ENCODE assay signal across 23 cellular contexts in the genomic region with DNA sequence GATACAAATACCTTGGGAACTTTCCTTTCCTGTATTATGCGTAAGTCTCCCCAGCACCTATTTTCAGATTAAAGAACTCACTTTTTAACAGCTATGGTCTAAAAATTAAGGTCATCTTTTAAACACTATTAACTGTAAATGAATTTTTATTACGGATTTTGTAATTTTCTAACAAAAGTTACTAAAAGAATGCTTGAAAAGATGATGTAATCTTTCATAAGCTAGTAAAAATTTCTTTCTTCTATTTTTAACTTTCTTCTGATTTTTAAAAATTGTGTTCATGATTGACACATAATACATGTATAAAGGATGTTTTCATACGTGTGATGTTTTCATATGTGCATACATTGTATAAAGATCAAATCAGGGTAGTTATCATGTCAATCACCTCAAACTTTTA.
DNase-seq lines count a peak whose midpoint lies in the region; ATAC-seq, FAIRE-seq and TF ChIP-seq lines count a peak whose summit lies in the region.
"Had no signal": no experiment of that assay in that cellular context is flagged by ENCODE, and none has a peak within 500 bp of the region (broad histone marks: within the 10 kb centered on the region; RNA-seq: fewer than 3 reads in every experiment).

No MANE protein-coding gene starts in this region.

- DNase-seq in HepG2 (ENCODE audit: low spot score): no peak
- DNase-seq in right lobe of liver: no peak
- no peak for DNase-seq in PC-3
- no peak for DNase-seq in pancreas
- DNase-seq in EL: no peak
- no peak for DNase-seq in colonic mucosa
- DNase-seq in activated CD4-positive, alpha-beta T cell treated with anti-CD3 and anti-CD28 coated beads, Interleukin-2, amount 10 ng/mL, durations not matched to agents 7 days and 5 days: no peak
- DNase-seq: AML-193; Caco-2; Calu3; CD4-positive, alpha-beta T cell; CD8-positive, alpha-beta T cell; DMS79 treated with DMSO at 0.1 percent for 48 hours; GDM1 had no signal

- no peak overlapping the region for H3K4me3 Mint-ChIP-seq in activated CD4-positive, alpha-beta T cell treated with anti-CD3 and anti-CD28 coated beads, Interleukin-2, amount 10 ng/mL, durations not matched to agents 7 days and 5 days
- H3K4me3 Mint-ChIP-seq: B cell; CD4-positive, alpha-beta T cell; CD8-positive, alpha-beta T cell had no signal

- H3K4me1 ChIP-seq in HepG2 (ENCODE audit: insufficient read depth, low read length): no peaks in the 10 kb centered on the region
- no peaks in the 10 kb centered on the region for H3K4me1 ChIP-seq in right lobe of liver
- no peaks in the 10 kb centered on the region for H3K4me1 ChIP-seq in PC-3 (ENCODE audit: insufficient read depth, low read length)
- H3K4me1 ChIP-seq in pancreas: no peaks in the 10 kb centered on the region
- no peaks in the 10 kb centered on the region for H3K4me1 ChIP-seq in colonic mucosa
- H3K4me1 ChIP-seq: A549; BLaER1 treated with 17β-estradiol and CSF1 and Interleukin-3, amounts not matched to agents 10 nM and 100 nM had no signal

- H4K20me1 ChIP-seq in HepG2 (ENCODE audit: insufficient read depth, low read length): no peaks in the 10 kb centered on the region
- H4K20me1 ChIP-seq in PC-3 (ENCODE audit: low read length): no peaks in the 10 kb centered on the region
- H4K20me1 ChIP-seq: BLaER1 treated with 17β-estradiol and CSF1 and Interleukin-3, amounts not matched to agents 10 nM and 100 nM had no signal

- WGBS in HepG2 (ENCODE audit: low lambda C conversion rate): 22% methylated on average over 3 of the region's 3 CpGs
- WGBS in right lobe of liver (ENCODE audit: insufficient coverage, low coverage, low lambda C conversion rate, missing lambda C conversion rate): 66% methylated on average over 3 of the region's 3 CpGs
- 87 to 94% methylated on average over 3 of the region's 3 CpGs for WGBS in pancreas, 2 donors

- no peak for TF ChIP-seq RAD21 in HepG2 (CRISPR knock-in tag; IDR thresholded peaks at IDR 0.05)

- H3K9me3 ChIP-seq in HepG2 (ENCODE audit: low read length) (no peaks in the 10 kb centered on the region), right lobe of liver (no peaks in the 10 kb centered on the region), PC-3 (ENCODE audit: low read length) (no peaks in the 10 kb centered on the region), pancreas (no peaks in the 10 kb centered on the region), colonic mucosa (no peaks in the 10 kb centered on the region)
- H3K9me3 ChIP-seq: A549; BLaER1 treated with 17β-estradiol and CSF1 and Interleukin-3, amounts not matched to agents 10 nM and 100 nM had no signal

- no peaks in the 10 kb centered on the region for H3K27me3 Mint-ChIP-seq in activated CD4-positive, alpha-beta T cell treated with anti-CD3 and anti-CD28 coated beads, Interleukin-2, amount 10 ng/mL, durations not matched to agents 7 days and 5 days
- H3K27me3 Mint-ChIP-seq: B cell; CD4-positive, alpha-beta T cell had no signal

- H3F3A ChIP-seq in PC-3 (ENCODE audit: low read length, unreplicated experiment): no peaks in the 10 kb centered on the region

- no peak overlapping the region for H3K4me2 ChIP-seq in HepG2 (ENCODE audit: low read depth, low read length)
- H3K4me2 ChIP-seq in PC-3 (ENCODE audit: low read length): no peak overlapping the region
- H3K4me2 ChIP-seq: A549; BLaER1 treated with 17β-estradiol and CSF1 and Interleukin-3, amounts not matched to agents 10 nM and 100 nM had no signal

- BruUV-seq in HepG2 (replicated peaks; lab: Mats Ljungman, UMichigan) (no TSS peak), PC-3 (replicated peaks; lab: Mats Ljungman, UMichigan) (no TSS peak)

- POLR2A ChIA-PET in HepG2 (lab: Yijun Ruan, JAX) (no interaction called here), PC-3 (lab: Charles Lee; ENCODE audit: unreplicated experiment) (no interaction called here)
- POLR2A ChIA-PET in activated CD4-positive, alpha-beta T cell treated with anti-CD3 and anti-CD28 coated beads, Interleukin-2, amount 10 ng/mL, durations not matched to agents 7 days and 5 days (lab: Charles Lee): no interaction called here

- no peaks in the 10 kb centered on the region for H3K4me1 Mint-ChIP-seq in activated CD4-positive, alpha-beta T cell treated with anti-CD3 and anti-CD28 coated beads, Interleukin-2, amount 10 ng/mL, durations not matched to agents 7 days and 5 days
- H3K4me1 Mint-ChIP-seq: B cell had no signal

- in situ Hi-C loops in HepG2 (cut with HindIII; ENCODE audit: extremely low pct_ligation_motif_present, low pct_unique_long_range_greater_than_20kb): no loop called here

- H3K36me3 Mint-ChIP-seq in activated CD4-positive, alpha-beta T cell treated with anti-CD3 and anti-CD28 coated beads, Interleukin-2, amount 10 ng/mL, durations not matched to agents 7 days and 5 days (ENCODE audit: low read depth): no peaks in the 10 kb centered on the region
- H3K36me3 Mint-ChIP-seq: CD8-positive, alpha-beta T cell had no signal

- no peaks in the 10 kb centered on the region for H3K36me3 ChIP-seq in HepG2 (replicated peaks in 1 of 2; ENCODE audit: control insufficient read depth in 1 of 2, insufficient read depth in 2 of 2, low read length in 2 of 2)
- no peaks in the 10 kb centered on the region for H3K36me3 ChIP-seq in right lobe of liver
- H3K36me3 ChIP-seq in PC-3 (ENCODE audit: low read depth, low read length): no peaks in the 10 kb centered on the region
- no peaks in the 10 kb centered on the region for H3K36me3 ChIP-seq in pancreas
- H3K36me3 ChIP-seq in colonic mucosa: no peaks in the 10 kb centered on the region
- H3K36me3 ChIP-seq: BLaER1 treated with 17β-estradiol and CSF1 and Interleukin-3, amounts not matched to agents 10 nM and 100 nM had no signal

- H3K79me2 ChIP-seq in HepG2 (ENCODE audit: insufficient read depth, low read length) (no peaks in the 10 kb centered on the region), PC-3 (ENCODE audit: low read length) (no peaks in the 10 kb centered on the region)

- no peaks in the 10 kb centered on the region for H3K27me3 ChIP-seq in HepG2 (ENCODE audit: control insufficient read depth in 1 of 2, insufficient read depth in 2 of 2, low read length in 2 of 2)
- no peaks in the 10 kb centered on the region for H3K27me3 ChIP-seq in right lobe of liver
- no peaks in the 10 kb centered on the region for H3K27me3 ChIP-seq in PC-3 (ENCODE audit: low read length)
- no peaks in the 10 kb centered on the region for H3K27me3 ChIP-seq in pancreas
- no peaks in the 10 kb centered on the region for H3K27me3 ChIP-seq in colonic mucosa
- H3K27me3 ChIP-seq: BLaER1 treated with 17β-estradiol and CSF1 and Interleukin-3, amounts not matched to agents 10 nM and 100 nM had no signal

- H2AFZ ChIP-seq in HepG2 (ENCODE audit: low read length) (no peak overlapping the region), PC-3 (ENCODE audit: low read length) (0 out of 2 replicates have a peak overlapping the region, but pooled peaks have one; percentile 4)

- H3K27ac ChIP-seq in HepG2 (ENCODE audit: extremely low read length, insufficient read depth, low read length) (no peak overlapping the region), right lobe of liver (no peak overlapping the region), PC-3 (ENCODE audit: low read length) (no peak overlapping the region), pancreas (no peak overlapping the region), colonic mucosa (no peak overlapping the region)
- H3K27ac ChIP-seq: 22Rv1; A549; BLaER1 treated with 17β-estradiol and CSF1 and Interleukin-3, amounts not matched to agents 10 nM and 100 nM; C4-2B had no signal

- intact Hi-C loops in HepG2 (cut with micrococcal nuclease; ENCODE audit: unreplicated experiment) (no loop called here), right lobe of liver (cut with DNase I) (no loop called here), PC-3 (cut with micrococcal nuclease) (no loop called here), pancreas (cut with DNase I) (no loop called here), colonic mucosa (cut with DNase I) (no loop called here)

- H3K9ac ChIP-seq in HepG2 (ENCODE audit: insufficient read depth, low read depth, low read length): no peak overlapping the region
- no peak overlapping the region for H3K9ac ChIP-seq in PC-3 (ENCODE audit: low read length)
- H3K9ac ChIP-seq in colonic mucosa (ENCODE audit: low read depth in 2 of 2, low read length in 2 of 2): no peak overlapping the region
- H3K9ac ChIP-seq: BLaER1 treated with 17β-estradiol and CSF1 and Interleukin-3, amounts not matched to agents 10 nM and 100 nM had no signal

- H3K9me2 ChIP-seq in PC-3 (replicated peaks; ENCODE audit: low read length): no peaks in the 10 kb centered on the region

- TF ChIP-seq POLR2A in HepG2 (IDR thresholded peaks at IDR 0.05; ENCODE audit: insufficient read depth in 1 of 2, low read depth in 2 of 2, low read length in 2 of 2) (no peak), right lobe of liver (IDR thresholded peaks at IDR 0.05) (no peak)

- TF ChIP-seq EP300 in HepG2 (IDR thresholded peaks at IDR 0.05; ENCODE audit: low read depth in 2 of 2, low read length in 2 of 2) (no peak), HepG2 (CRISPR knock-in tag; IDR thresholded peaks at IDR 0.05; ENCODE audit: borderline replicate concordance) (no peak)

- ATAC-seq in HepG2 (no peak), right lobe of liver (no peak), PC-3 (no peak), pancreas (no peak)
- ATAC-seq: A549; CD8-positive, alpha-beta T cell had no signal

- H3K9me3 Mint-ChIP-seq in activated CD4-positive, alpha-beta T cell treated with anti-CD3 and anti-CD28 coated beads, Interleukin-2, amount 10 ng/mL, durations not matched to agents 7 days and 5 days: no peaks in the 10 kb centered on the region

- CTCF ChIA-PET in HepG2 (lab: Yijun Ruan, JAX; ENCODE audit: low intra/inter-chr PET ratio, low total read pairs) (no interaction called here), PC-3 (lab: Charles Lee) (no interaction called here)
- CTCF ChIA-PET in activated CD4-positive, alpha-beta T cell treated with anti-CD3 and anti-CD28 coated beads, Interleukin-2, amount 10 ng/mL, durations not matched to agents 7 days and 5 days (lab: Charles Lee): no interaction called here

- TF ChIP-seq CTCF in HepG2 (CRISPR knock-in tag; IDR thresholded peaks at IDR 0.05) (no peak), right lobe of liver (IDR thresholded peaks at IDR 0.05) (no peak), PC-3 (conservative IDR thresholded peaks at IDR 0.05; ENCODE audit: low read depth, low read length) (no peak), pancreas (IDR thresholded peaks at IDR 0.05) (no peak), colonic mucosa (IDR thresholded peaks at IDR 0.05) (no peak)

- FAIRE-seq in HepG2 (lab: Jason Lieb, UNC) (no peak), colon (lab: Jason Lieb, UNC) (peak; percentile 14), pancreas (lab: Jason Lieb, UNC) (peak; percentile 5)
- FAIRE-seq: A549, D721Med, GM12891, GM19239 had no signal

- H3K4me3 ChIP-seq in HepG2 (replicated peaks in 1 of 3; ENCODE audit: insufficient read depth in 1 of 3, low read depth in 2 of 3, low read length in 3 of 3) (no peak overlapping the region), right lobe of liver (no peak overlapping the region), PC-3 (ENCODE audit: low read length) (no peak overlapping the region), pancreas (no peak overlapping the region), colonic mucosa (no peak overlapping the region)
- H3K4me3 ChIP-seq: A549; BLaER1 treated with 17β-estradiol and CSF1 and Interleukin-3, amounts not matched to agents 10 nM and 100 nM had no signal

- no peak overlapping the region for H3K27ac Mint-ChIP-seq in activated CD4-positive, alpha-beta T cell treated with anti-CD3 and anti-CD28 coated beads, Interleukin-2, amount 10 ng/mL, durations not matched to agents 7 days and 5 days
- H3K27ac Mint-ChIP-seq: B cell; CD4-positive, alpha-beta T cell; CD8-positive, alpha-beta T cell had no signal
